8 cellular contexts compared by ENCODE assay signal in the genomic region with DNA sequence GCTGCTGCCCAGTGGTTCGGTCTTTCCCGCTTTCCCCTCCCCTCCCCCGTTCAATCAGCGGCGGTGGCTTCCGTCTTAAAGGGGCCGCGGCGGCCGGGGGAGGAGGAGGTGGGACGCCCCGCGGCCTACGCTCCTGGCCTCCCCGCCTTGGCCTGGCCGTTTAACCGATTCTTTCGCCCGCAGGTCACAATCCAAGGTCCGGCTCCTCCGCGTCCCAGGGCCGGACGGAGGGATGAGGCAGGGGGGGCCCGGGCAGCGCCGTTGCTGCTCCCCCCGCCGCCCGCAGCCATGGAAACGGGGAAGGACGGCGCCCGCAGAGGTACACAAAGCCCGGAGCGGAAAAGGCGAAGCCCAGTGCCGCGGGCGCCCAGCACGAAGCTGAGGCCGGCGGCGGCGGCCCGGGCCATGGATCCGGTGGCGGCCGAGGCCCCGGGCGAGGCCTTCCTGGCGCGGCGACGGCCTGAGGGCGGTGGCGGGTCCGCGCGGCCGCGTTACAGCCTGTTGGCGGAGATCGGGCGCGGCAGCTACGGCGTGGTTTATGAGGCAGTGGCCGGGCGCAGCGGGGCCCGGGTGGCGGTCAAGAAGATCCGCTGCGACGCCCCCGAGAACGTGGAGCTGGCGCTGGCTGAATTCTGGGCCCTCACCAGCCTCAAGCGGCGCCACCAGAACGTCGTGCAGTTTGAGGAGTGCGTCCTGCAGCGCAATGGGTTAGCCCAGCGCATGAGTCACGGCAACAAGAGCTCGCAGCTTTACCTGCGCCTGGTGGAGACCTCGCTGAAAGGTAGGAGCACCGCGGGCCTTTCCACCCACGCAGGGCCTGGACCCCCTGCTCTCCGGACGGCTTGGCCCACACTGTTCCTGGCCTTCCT. TPM values are rescaled to one million over a fixed set of nuclear protein-coding genes. Genes with fewer than 3 reads are reported as not detected.
A peak's percentile ranks its signal among the peaks of the same experiment; 100 is the strongest.
DNase-seq lines count a peak whose midpoint lies in the region; ATAC-seq and TF ChIP-seq lines count a peak whose summit lies in the region.

No MANE protein-coding gene starts in this region.

- ATAC-seq in HG02885 (IDR thresholded peaks at IDR 0.05; ENCODE audit: poor library complexity, unreplicated experiment): peak; percentile 66

- peaks cover 0 to 3% (median 3%) of the 10 kb centered on the region in 3 donors for H3K36me3 ChIP-seq in skeletal muscle tissue (ENCODE audit: control insufficient read depth in 3 of 3, insufficient read depth in 3 of 3, low read length in 3 of 3)

- peak overlapping the region; percentile 99 to 100 (median 100) for H3K27ac Mint-ChIP-seq in brain

- DNase-seq in NCI-H1694 (lab: John Stamatoyannopoulos, UW): peak; percentile 71
- DNase-seq in NCI-H1694 treated with DMSO at 0.1 percent for 48 hours (lab: John Stamatoyannopoulos, UW): no peak
- DNase-seq in NCI-H187 treated with DMSO at 0.1 percent for 48 hours (lab: John Stamatoyannopoulos, UW): peak; percentile 74
- DNase-seq in UCSD-AML1 (lab: John Stamatoyannopoulos, UW; ENCODE audit: unreplicated experiment): peak; percentile 92

- peak overlapping the region; percentile 86 for H3K4me3 ChIP-seq in iPS-18c (ENCODE audit: insufficient read depth, low read depth, low read length)
- H3K4me3 ChIP-seq in skeletal muscle tissue (ENCODE audit: low read length in 3 of 3): peak overlapping the region; percentile 92 to 98 (median 96)

- peak overlapping the region; percentile 95 to 98 (median 97) for H3K4me3 Mint-ChIP-seq in brain

- peaks cover 41 to 54% (median 42%) of the 10 kb centered on the region in 3 donors for H3K4me1 ChIP-seq in skeletal muscle tissue (ENCODE audit: control insufficient read depth in 3 of 3, insufficient read depth in 3 of 3, low read length in 3 of 3)

- peaks cover 19% of the 10 kb centered on the region for H3K36me3 Mint-ChIP-seq in brain

- no peaks in the 10 kb centered on the region for H3K27me3 ChIP-seq in skeletal muscle tissue (ENCODE audit: control insufficient read depth in 3 of 3, insufficient read depth in 3 of 3, low read length in 3 of 3)

- no peaks in the 10 kb centered on the region for H3K9me3 Mint-ChIP-seq in brain

- TF ChIP-seq CTCF in brain (conservative IDR thresholded peaks at IDR 0.05): no peak

- peaks cover 52% of the 10 kb centered on the region for H3K4me1 Mint-ChIP-seq in brain

- H3K9me3 ChIP-seq in iPS-18c (ENCODE audit: control insufficient read depth, insufficient read depth, low read length): peaks cover 2% of the 10 kb centered on the region
- no peaks in the 10 kb centered on the region for H3K9me3 ChIP-seq in skeletal muscle tissue (ENCODE audit: control insufficient read depth in 3 of 3, low read length in 3 of 3)

- peaks cover 8% of the 10 kb centered on the region for H3K27me3 Mint-ChIP-seq in brain

- peak overlapping the region; percentile 98 to 99 (median 99) for H3K9ac ChIP-seq in skeletal muscle tissue (ENCODE audit: low read depth in 1 of 3, low read length in 3 of 3)

- peak overlapping the region; percentile 100 for H3K27ac ChIP-seq in skeletal muscle tissue (ENCODE audit: low read depth, low read length)

RNA-seq across cellular contexts. Expression of gene STK35, which starts 1.2 kb away (rescaled TPM):
- polyA plus RNA-seq in brain (ENCODE audit: insufficient read depth, low read depth, low replicate concordance): 11.4 TPM
- 7.8 TPM for total RNA-seq in skeletal muscle tissue
